In the genomic region with DNA sequence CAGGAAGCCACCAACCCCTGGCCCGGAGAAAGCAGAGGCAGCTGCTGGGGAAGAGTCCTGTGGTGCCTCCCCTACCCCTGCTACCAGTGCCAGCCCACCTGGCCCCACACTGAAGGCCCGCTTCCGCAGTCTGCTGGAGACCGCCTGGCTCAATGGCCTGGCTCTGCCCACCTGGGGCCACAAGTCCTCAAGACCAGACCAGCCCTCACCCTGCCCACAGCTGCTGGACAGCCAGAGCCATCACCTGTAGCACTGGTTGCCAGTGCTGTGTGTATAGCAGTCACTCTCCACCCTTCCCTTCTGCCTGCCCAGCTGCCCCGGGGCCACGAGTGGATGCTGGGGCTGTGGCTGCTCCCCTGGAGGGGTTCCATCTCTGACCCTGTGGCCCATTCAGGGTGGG, we compare ENCODE assay signal across 1 cellular context.
TF ChIP-seq lines count a peak whose summit lies in the region.

No MANE protein-coding gene starts in this region.

TF ChIP-seq in GM12878, 131 proteins besides CTCF, POLR2A, EP300 and RAD21:
- TF ChIP-seq SMC3 (IDR thresholded peaks at IDR 0.05; ENCODE audit: borderline replicate concordance, low read length) (no peak), GABPA (IDR thresholded peaks at IDR 0.05; ENCODE audit: low read depth) (no peak), POLR2AphosphoS5 (IDR thresholded peaks at IDR 0.05; ENCODE audit: low read length) (no peak), SPI1 (IDR thresholded peaks at IDR 0.05; ENCODE audit: borderline replicate concordance, insufficient read depth, low read depth, low read length) (no peak), SMARCA5 (IDR thresholded peaks at IDR 0.05) (no peak), ZNF217 (IDR thresholded peaks at IDR 0.05) (no peak)
